ENCODE assay signal across 8 cellular contexts in genomic region chr3:51386159-51386851, GRCh38. TPM values are rescaled to one million over a fixed set of nuclear protein-coding genes. Genes with fewer than 3 reads are reported as not detected.
DNase-seq lines count a peak whose midpoint lies in the region; ATAC-seq and TF ChIP-seq lines count a peak whose summit lies in the region.

No MANE protein-coding gene starts in this region.

- no peak for TF ChIP-seq POLR2A in lower leg skin (IDR thresholded peaks at IDR 0.05)

- ATAC-seq in heart right ventricle: no peak
- no peak for ATAC-seq in left cardiac atrium
- no peak for ATAC-seq in left colon

- TF ChIP-seq CTCF in heart right ventricle (IDR thresholded peaks at IDR 0.05) (no peak), astrocyte of the cerebellum (IDR thresholded peaks at IDR 0.05; ENCODE audit: low read depth, low read length, missing control alignments) (no peak), lower leg skin (IDR thresholded peaks at IDR 0.05) (no peak)

- H3K36me3 ChIP-seq in heart right ventricle: peaks cover 0 to 40% (median 15%) of the 10 kb centered on the region in 9 donors

- no peaks in the 10 kb centered on the region for H3K9me3 ChIP-seq in heart right ventricle

- H3K4me1 ChIP-seq in heart right ventricle: peaks cover 18 to 65% (median 58%) of the 10 kb centered on the region in 9 donors

- peak overlapping the region in 7 of 10 donors; percentile 90 to 98 (median 94) for H3K27ac ChIP-seq in heart right ventricle

- 23 to 32% methylated on average over 8 of the region's 8 CpGs for WGBS in heart right ventricle, 2 donors
- WGBS in lower leg skin, 2 donors: 33 to 34% methylated on average over 8 of the region's 8 CpGs

- no peaks in the 10 kb centered on the region for H3K27me3 ChIP-seq in heart right ventricle

- DNase-seq in heart right ventricle (no peak), left cardiac atrium (no peak), astrocyte of the cerebellum (ENCODE audit: low read depth) (no peak), lower leg skin (ENCODE audit: low spot score in 2 of 2) (peak; percentile 12 to 58), ureter (ENCODE audit: low spot score) (peak; percentile 34), left colon (no peak), posterior cingulate gyrus (no peak), NCI-H510A (lab: John Stamatoyannopoulos, UW) (no peak)

- intact Hi-C loops in heart right ventricle (cut with DNase I): loop anchor here in 6 of 10 donors (5.0 to 10.0 kb wide), 5 partner anchors 286 to 812 kb away; partner anchors contain the start of genes MAPKAPK3 (in 3 of the 6) and TEX264 (in 1 of the 6)
- intact Hi-C loops in left cardiac atrium (cut with DNase I): loop anchor here (5.0 to 10.0 kb wide), 3 partner anchors 769 to 812 kb away; partner anchors contain the start of genes MAPKAPK3 (in 2 of the 2) and CISH (in 1 of the 2)
- intact Hi-C loops in lower leg skin (cut with DNase I; ENCODE audit: low total_unique reads): loop anchor here (5.0 to 10.0 kb wide), 2 partner anchors 298 to 769 kb away; partner anchors contain the start of gene MAPKAPK3
- intact Hi-C loops in left colon (cut with DNase I, micrococcal nuclease): loop anchor here in 1 of 2 donors (5.0 kb wide), 1 partner anchor 769 kb away; the partner anchor contains the start of gene MAPKAPK3
- intact Hi-C loops in posterior cingulate gyrus (cut with DNase I): loop anchor here (5.0 kb wide), 1 partner anchor 116 kb away; the partner anchor contains the start of gene DCAF1

- in situ Hi-C loops in astrocyte of the cerebellum (cut with HindIII; ENCODE audit: low sequenced_read_pairs): no loop called here

- H3K4me3 ChIP-seq in heart right ventricle (peak overlapping the region; percentile 73 to 97 (median 86)), astrocyte of the cerebellum (ENCODE audit: low read depth, low read length) (peak overlapping the region; percentile 97), lower leg skin (ENCODE audit: low read depth, poor library complexity, severe bottlenecking) (peak overlapping the region; percentile 53)

RNA-seq across cellular contexts. Expression of gene MANF, which starts 1.2 kb away (rescaled TPM):
- total RNA-seq in heart right ventricle (10 to 100 TPM; 33.8 to 82.3 (median 45.1) TPM), left cardiac atrium (10 to 100 TPM; 59.2 to 97.0 TPM), lower leg skin (10 to 100 TPM; 36.0 to 58.5 (median 48.2) TPM), ureter (90.4 TPM), left colon (10 to 100 TPM; 62.7 to 83.4 TPM)
- 100 to 1,000 TPM in 1 of 2 donors, 10 to 100 TPM in 1; 19.1 to 150 TPM for polyA plus RNA-seq in heart right ventricle

RNA-seq across cellular contexts. Expression of gene RBM15B, which starts 4.8 kb away (rescaled TPM):
- total RNA-seq in heart right ventricle (10 to 100 TPM; 11.3 to 17.1 (median 13.7) TPM), left cardiac atrium (10 to 100 TPM; 12.9 to 18.6 TPM), lower leg skin (10 to 100 TPM; 24.8 to 42.6 (median 39.5) TPM), ureter (34.3 TPM), left colon (10 to 100 TPM; 32.0 to 33.4 TPM)
- polyA plus RNA-seq in heart right ventricle: 10 to 100 TPM in 1 of 2 donors, 1 to 10 TPM in 1; 3.6 to 10.4 TPM

Comparison
In these comparisons a context has a peak if more than half of its experiments do, and no peak if none do; other contexts are left out.
1. DNase-seq: peak in lower leg skin (2 of 2) and ureter (single experiment); none in heart right ventricle (0 of 2), left cardiac atrium (single experiment), astrocyte of the cerebellum (single experiment), left colon (0 of 2), posterior cingulate gyrus (0 of 10) and NCI-H510A (single experiment).
2. Peak in every context shown above with its lines, with median percentiles within 50 percentile points of each other: H3K4me3 ChIP-seq.